In genomic region chr20:32763202-32763999, GRCh38 we compare ENCODE assay signal across 8 cellular contexts. TPM values are rescaled to one million over a fixed set of nuclear protein-coding genes. Genes with fewer than 3 reads are reported as not detected.
DNase-seq lines count a peak whose midpoint lies in the region; ATAC-seq, FAIRE-seq and TF ChIP-seq lines count a peak whose summit lies in the region.

No MANE protein-coding gene starts in this region.

- H3K4me2 ChIP-seq in hepatocyte: peak overlapping the region; percentile 99

- WGBS in hepatocyte (ENCODE audit: low lambda C conversion rate, missing lambda C conversion rate): 8% methylated on average over 40 of the region's 40 CpGs
- WGBS in small intestine, 3 donors: 16 to 21% (median 17%) methylated on average over 31 to 40 of the region's 40 CpGs

- no peak for TF ChIP-seq CTCF in cardiac muscle cell (IDR thresholded peaks at IDR 0.05; ENCODE audit: low read depth, low read length)
- no peak for TF ChIP-seq CTCF in VCaP (conservative IDR thresholded peaks at IDR 0.05)
- TF ChIP-seq CTCF in hepatocyte (IDR thresholded peaks at IDR 0.05; ENCODE audit: poor library complexity): no peak

- intact Hi-C loops in Right ventricle myocardium superior (cut with DNase I): no loop called here

- H3K4me1 ChIP-seq in cardiac muscle cell (ENCODE audit: low read depth): peaks cover 10% of the 10 kb centered on the region
- H3K4me1 ChIP-seq in hepatocyte (ENCODE audit: insufficient read depth): peaks cover 13% of the 10 kb centered on the region
- H3K4me1 ChIP-seq in small intestine (ENCODE audit: control insufficient read depth in 2 of 2, insufficient read depth in 1 of 2, low read depth in 1 of 2, low read length in 1 of 2): no peaks in the 10 kb centered on the region

- ATAC-seq in Right ventricle myocardium superior (ENCODE audit: poor library complexity) (no peak), GM19324 (IDR thresholded peaks at IDR 0.05; ENCODE audit: low FRiP score, unreplicated experiment) (no peak)

- peaks cover 17% of the 10 kb centered on the region for H3K79me2 ChIP-seq in hepatocyte

- H3K9me3 ChIP-seq in cardiac muscle cell (ENCODE audit: low read depth) (no peaks in the 10 kb centered on the region), hepatocyte (ENCODE audit: low read depth) (no peaks in the 10 kb centered on the region), small intestine (ENCODE audit: control insufficient read depth, low read depth) (no peaks in the 10 kb centered on the region)

- H4K20me1 ChIP-seq in hepatocyte (ENCODE audit: insufficient read depth, poor library complexity, severe bottlenecking): no peaks in the 10 kb centered on the region

- FAIRE-seq in small intestine (lab: Jason Lieb, UNC): no peak

- H3K27ac ChIP-seq in cardiac muscle cell: no peak overlapping the region
- H3K27ac ChIP-seq in VCaP: peak overlapping the region; percentile 83
- H3K27ac ChIP-seq in hepatocyte: no peak overlapping the region
- no peak overlapping the region for H3K27ac ChIP-seq in small intestine (ENCODE audit: low read depth in 1 of 2, low read length in 1 of 2)

- H3K9me2 ChIP-seq in hepatocyte (replicated peaks; ENCODE audit: insufficient read depth): no peaks in the 10 kb centered on the region

- no peaks in the 10 kb centered on the region for H3K36me3 ChIP-seq in cardiac muscle cell
- no peaks in the 10 kb centered on the region for H3K36me3 ChIP-seq in hepatocyte (replicated peaks; ENCODE audit: insufficient read depth, low read depth)
- no peaks in the 10 kb centered on the region for H3K36me3 ChIP-seq in small intestine (ENCODE audit: control insufficient read depth in 2 of 2, insufficient read depth in 2 of 2, low read length in 2 of 2)

- H2AFZ ChIP-seq in hepatocyte: peak overlapping the region; percentile 100

- no peak for DNase-seq in cardiac muscle cell (ENCODE audit: low read depth in 1 of 2, low spot score in 1 of 2)
- DNase-seq in Right ventricle myocardium superior: no peak
- peak; percentile 61 for DNase-seq in hepatocyte (ENCODE audit: low spot score)
- peak; percentile 23 for DNase-seq in small intestine
- DNase-seq in NCI-H1436 treated with DMSO at 0.1 percent for 48 hours (lab: John Stamatoyannopoulos, UW): no peak
- no peak for DNase-seq in hepatic stellate cell (ENCODE audit: low spot score)

- H3K4me3 ChIP-seq in cardiac muscle cell: peak overlapping the region; percentile 90
- H3K4me3 ChIP-seq in hepatocyte: peak overlapping the region; percentile 63
- H3K4me3 ChIP-seq in small intestine (ENCODE audit: low read depth in 1 of 2, low read length in 2 of 2): peak overlapping the region in 1 of 2 donors; percentile 81

- no peaks in the 10 kb centered on the region for H3K27me3 ChIP-seq in cardiac muscle cell
- no peaks in the 10 kb centered on the region for H3K27me3 ChIP-seq in hepatocyte
- H3K27me3 ChIP-seq in small intestine (ENCODE audit: control insufficient read depth in 2 of 2, insufficient read depth in 2 of 2, low read length in 2 of 2): no peaks in the 10 kb centered on the region

RNA-seq across cellular contexts. Expression of gene DNMT3B, which starts 1.2 kb away (rescaled TPM):
- total RNA-seq in cardiac muscle cell: 11.9 and 24.3 TPM in 2 replicates
- 10.2 and 14.8 TPM in 2 replicates for polyA plus RNA-seq in cardiac muscle cell
- total RNA-seq in Right ventricle myocardium superior: 0.22 TPM
- 4.3 and 4.5 TPM in 2 replicates for total RNA-seq in hepatocyte
- 5.2 and 5.3 TPM in 2 replicates for polyA plus RNA-seq in hepatocyte
- polyA plus RNA-seq in small intestine: 1 to 10 TPM in 1 of 3 donors, under 1 TPM in 1, not detected in 1; 0.45 to 1.1 TPM

RNA-seq across cellular contexts. Expression of gene COMMD7, which starts 20.1 kb away (rescaled TPM):
- total RNA-seq in cardiac muscle cell: 36.1 and 51.0 TPM in 2 replicates
- 111 and 156 TPM in 2 replicates for polyA plus RNA-seq in cardiac muscle cell
- total RNA-seq in Right ventricle myocardium superior: 47.8 TPM
- 62.7 and 75.0 TPM in 2 replicates for total RNA-seq in hepatocyte
- 106 and 118 TPM in 2 replicates for polyA plus RNA-seq in hepatocyte
- polyA plus RNA-seq in small intestine: 10 to 100 TPM; 24.2 to 42.1 (median 33.8) TPM

RNA-seq across cellular contexts. Expression of gene MAPRE1, which starts 56.4 kb away (rescaled TPM):
- total RNA-seq in cardiac muscle cell (106 and 117 TPM in 2 replicates), Right ventricle myocardium superior (58.9 TPM), hepatocyte (141 and 147 TPM in 2 replicates)
- polyA plus RNA-seq in cardiac muscle cell (103 and 127 TPM in 2 replicates), hepatocyte (54.8 and 67.7 TPM in 2 replicates), small intestine (10 to 100 TPM; 32.7 to 40.9 (median 36.2) TPM)

Comparison
In these comparisons a context has a peak if more than half of its experiments do, and no peak if none do; other contexts are left out.
1. DNase-seq: peak in hepatocyte (single experiment) and small intestine (single experiment); none in cardiac muscle cell (0 of 2), Right ventricle myocardium superior (single experiment), NCI-H1436 treated with DMSO at 0.1 percent for 48 hours (single experiment) and hepatic stellate cell (single experiment).